ENCODE assay signal across 1 cellular context in the genomic region with DNA sequence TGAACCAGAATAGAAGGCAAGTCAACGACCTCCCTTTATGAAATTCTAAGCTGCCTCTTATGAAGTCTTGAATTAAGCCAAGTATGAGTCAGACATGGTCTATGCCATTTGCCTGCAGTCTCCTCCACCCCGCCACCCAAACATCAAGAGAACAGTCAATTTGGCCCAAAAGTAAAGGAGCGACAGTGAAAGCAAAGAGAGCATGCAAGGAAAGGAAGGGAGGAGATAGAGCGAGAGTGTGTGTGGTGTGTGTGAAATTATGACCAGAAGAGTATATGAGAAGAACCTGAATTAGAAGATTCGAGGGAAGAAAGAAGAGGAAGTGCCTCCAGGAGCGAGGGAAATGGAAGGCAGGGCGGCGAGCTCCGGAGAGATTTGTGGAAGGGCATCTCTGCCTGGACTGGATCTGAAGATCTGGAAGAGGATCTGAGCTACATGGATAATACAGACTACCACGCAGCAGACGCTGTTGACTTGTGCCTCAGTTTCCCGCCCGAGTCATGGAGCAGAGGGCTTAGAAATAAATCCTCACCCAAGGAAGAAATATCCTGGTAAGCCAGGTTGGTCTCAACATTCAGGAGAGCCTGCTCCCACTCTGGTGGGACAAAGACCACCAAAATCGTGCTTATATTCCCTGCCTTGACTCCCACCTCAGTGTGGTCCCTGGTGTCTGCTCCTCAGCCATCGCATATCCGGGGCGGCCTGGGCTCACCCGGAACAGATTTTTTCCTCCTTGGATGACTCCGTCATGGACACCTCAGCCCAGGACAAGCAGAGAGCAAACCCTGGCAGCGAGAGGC.
TF ChIP-seq lines count a peak whose summit lies in the region.

No MANE protein-coding gene starts in this region.

TF ChIP-seq in HEK293, 187 proteins besides CTCF, POLR2A, EP300 and RAD21 (continued from another document):
- no peak for TF ChIP-seq ZBTB49 (tag by site-specific recombination; IDR thresholded peaks at IDR 0.05; ENCODE audit: low read depth)
- TF ChIP-seq SCRT2 (tag by site-specific recombination; IDR thresholded peaks at IDR 0.05) = peak; percentile 70
- TF ChIP-seq KLF8 (tag by site-specific recombination; IDR thresholded peaks at IDR 0.05) = no peak
- TF ChIP-seq ZNF423 (tag by site-specific recombination; IDR thresholded peaks at IDR 0.05) = no peak
- TF ChIP-seq ZFHX2 (tag by site-specific recombination; conservative IDR thresholded peaks at IDR 0.05) = no peak
- peak; percentile 22; the same call in 1 of the 2 replicates for TF ChIP-seq ZBTB48 (tag by site-specific recombination; IDR thresholded peaks at IDR 0.05)
- TF ChIP-seq, protein P1, sequence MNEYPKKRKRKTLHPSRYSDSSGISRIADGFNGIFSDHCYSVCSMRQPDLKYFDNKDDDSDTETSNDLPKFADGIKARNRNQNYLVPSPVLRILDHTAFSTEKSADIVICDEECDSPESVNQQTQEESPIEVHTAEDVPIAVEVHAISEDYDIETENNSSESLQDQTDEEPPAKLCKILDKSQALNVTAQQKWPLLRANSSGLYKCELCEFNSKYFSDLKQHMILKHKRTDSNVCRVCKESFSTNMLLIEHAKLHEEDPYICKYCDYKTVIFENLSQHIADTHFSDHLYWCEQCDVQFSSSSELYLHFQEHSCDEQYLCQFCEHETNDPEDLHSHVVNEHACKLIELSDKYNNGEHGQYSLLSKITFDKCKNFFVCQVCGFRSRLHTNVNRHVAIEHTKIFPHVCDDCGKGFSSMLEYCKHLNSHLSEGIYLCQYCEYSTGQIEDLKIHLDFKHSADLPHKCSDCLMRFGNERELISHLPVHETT (tag by site-specific recombination; IDR thresholded peaks at IDR 0.05) = no peak
- TF ChIP-seq YY2 (tag by site-specific recombination; IDR thresholded peaks at IDR 0.05) = no peak
- no peak for TF ChIP-seq ZNF133 (tag by site-specific recombination; IDR thresholded peaks at IDR 0.05)
- no peak for TF ChIP-seq ZNF302 (tag by site-specific recombination; IDR thresholded peaks at IDR 0.05; ENCODE audit: low read depth)
- TF ChIP-seq ZIC2 (tag by site-specific recombination; IDR thresholded peaks at IDR 0.05) = no peak
- TF ChIP-seq, protein P2, sequence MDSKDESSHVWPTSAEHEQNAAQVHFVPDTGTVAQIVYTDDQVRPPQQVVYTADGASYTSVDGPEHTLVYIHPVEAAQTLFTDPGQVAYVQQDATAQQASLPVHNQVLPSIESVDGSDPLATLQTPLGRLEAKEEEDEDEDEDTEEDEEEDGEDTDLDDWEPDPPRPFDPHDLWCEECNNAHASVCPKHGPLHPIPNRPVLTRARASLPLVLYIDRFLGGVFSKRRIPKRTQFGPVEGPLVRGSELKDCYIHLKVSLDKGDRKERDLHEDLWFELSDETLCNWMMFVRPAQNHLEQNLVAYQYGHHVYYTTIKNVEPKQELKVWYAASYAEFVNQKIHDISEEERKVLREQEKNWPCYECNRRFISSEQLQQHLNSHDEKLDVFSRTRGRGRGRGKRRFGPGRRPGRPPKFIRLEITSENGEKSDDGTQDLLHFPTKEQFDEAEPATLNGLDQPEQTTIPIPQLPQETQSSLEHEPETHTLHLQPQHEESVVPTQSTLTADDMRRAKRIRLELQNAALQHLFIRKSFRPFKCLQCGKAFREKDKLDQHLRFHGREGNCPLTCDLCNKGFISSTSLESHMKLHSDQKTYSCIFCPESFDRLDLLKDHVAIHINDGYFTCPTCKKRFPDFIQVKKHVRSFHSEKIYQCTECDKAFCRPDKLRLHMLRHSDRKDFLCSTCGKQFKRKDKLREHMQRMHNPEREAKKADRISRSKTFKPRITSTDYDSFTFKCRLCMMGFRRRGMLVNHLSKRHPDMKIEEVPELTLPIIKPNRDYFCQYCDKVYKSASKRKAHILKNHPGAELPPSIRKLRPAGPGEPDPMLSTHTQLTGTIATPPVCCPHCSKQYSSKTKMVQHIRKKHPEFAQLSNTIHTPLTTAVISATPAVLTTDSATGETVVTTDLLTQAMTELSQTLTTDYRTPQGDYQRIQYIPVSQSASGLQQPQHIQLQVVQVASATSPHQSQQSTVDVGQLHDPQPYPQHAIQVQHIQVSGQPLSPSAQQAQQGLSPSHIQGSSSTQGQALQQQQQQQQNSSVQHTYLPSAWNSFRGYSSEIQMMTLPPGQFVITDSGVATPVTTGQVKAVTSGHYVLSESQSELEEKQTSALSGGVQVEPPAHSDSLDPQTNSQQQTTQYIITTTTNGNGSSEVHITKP (tag by site-specific recombination; IDR thresholded peaks at IDR 0.05) = peak; percentile 79
- peak; percentile 92 for TF ChIP-seq PRDM1 (tag by site-specific recombination; IDR thresholded peaks at IDR 0.05)
- no peak for TF ChIP-seq ZNF404 (tag by site-specific recombination; IDR thresholded peaks at IDR 0.05)
- TF ChIP-seq TCF7L2 (IDR thresholded peaks at IDR 0.05; ENCODE audit: borderline replicate concordance, low read depth, low read length) = no peak
- TF ChIP-seq, protein P3, sequence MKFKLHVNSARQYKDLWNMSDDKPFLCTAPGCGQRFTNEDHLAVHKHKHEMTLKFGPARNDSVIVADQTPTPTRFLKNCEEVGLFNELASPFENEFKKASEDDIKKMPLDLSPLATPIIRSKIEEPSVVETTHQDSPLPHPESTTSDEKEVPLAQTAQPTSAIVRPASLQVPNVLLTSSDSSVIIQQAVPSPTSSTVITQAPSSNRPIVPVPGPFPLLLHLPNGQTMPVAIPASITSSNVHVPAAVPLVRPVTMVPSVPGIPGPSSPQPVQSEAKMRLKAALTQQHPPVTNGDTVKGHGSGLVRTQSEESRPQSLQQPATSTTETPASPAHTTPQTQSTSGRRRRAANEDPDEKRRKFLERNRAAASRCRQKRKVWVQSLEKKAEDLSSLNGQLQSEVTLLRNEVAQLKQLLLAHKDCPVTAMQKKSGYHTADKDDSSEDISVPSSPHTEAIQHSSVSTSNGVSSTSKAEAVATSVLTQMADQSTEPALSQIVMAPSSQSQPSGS (tag by site-specific recombination; IDR thresholded peaks at IDR 0.05; ENCODE audit: low read depth) = no peak
- no peak for TF ChIP-seq SCRT1 (tag by site-specific recombination; IDR thresholded peaks at IDR 0.05; ENCODE audit: borderline replicate concordance)
- TF ChIP-seq ZNF366 (tag by site-specific recombination; conservative IDR thresholded peaks at IDR 0.05) = peak; percentile 77
- TF ChIP-seq HOXA7 (CRISPR knock-in tag; IDR thresholded peaks at IDR 0.05; ENCODE audit: borderline replicate concordance) = no peak
- TF ChIP-seq ZNF654 (tag by site-specific recombination; IDR thresholded peaks at IDR 0.05; ENCODE audit: low read depth) = no peak
- TF ChIP-seq ZNF335 (tag by site-specific recombination; conservative IDR thresholded peaks at IDR 0.05) = peak; percentile 89
- TF ChIP-seq ZBTB44 (tag by site-specific recombination; IDR thresholded peaks at IDR 0.05) = no peak
